12 cellular contexts compared by ENCODE assay signal in the genomic region with DNA sequence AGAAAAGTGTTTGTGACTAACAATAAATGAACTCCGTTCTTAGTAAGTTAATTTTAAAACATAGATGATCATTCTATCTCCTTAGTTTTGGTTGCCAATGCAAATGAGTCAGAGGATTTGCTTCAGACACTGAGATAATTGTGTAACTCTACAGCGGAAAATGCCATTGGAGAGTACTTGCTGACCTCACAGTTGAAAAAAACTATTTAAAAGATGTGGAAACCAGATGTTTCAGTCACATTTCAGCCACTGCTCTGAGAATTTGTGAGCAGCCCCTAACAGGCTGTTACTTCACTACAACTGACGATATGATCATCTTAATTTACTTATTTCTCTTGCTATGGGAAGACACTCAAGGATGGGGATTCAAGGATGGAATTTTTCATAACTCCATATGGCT. TPM values are rescaled to one million over a fixed set of nuclear protein-coding genes. Genes with fewer than 3 reads are reported as not detected.
DNase-seq lines count a peak whose midpoint lies in the region; ATAC-seq, FAIRE-seq and TF ChIP-seq lines count a peak whose summit lies in the region.
"Had no signal": no experiment of that assay in that cellular context is flagged by ENCODE, and none has a peak within 500 bp of the region (broad histone marks: within the 10 kb centered on the region; RNA-seq: fewer than 3 reads in every experiment).

TSS of gene TNFAIP6 (plus strand) at position 234 of the 400 bp plus-strand sequence. CDS start at position 309, 75 bp downstream.

- FAIRE-seq in H54 (lab: Jason Lieb, UNC) (peak; percentile 78), GM12891 (lab: Jason Lieb, UNC) (no peak)

- no peaks in the 10 kb centered on the region for H3K36me3 ChIP-seq in skeletal muscle tissue (ENCODE audit: control insufficient read depth in 3 of 3, insufficient read depth in 3 of 3, low read length in 3 of 3)
- no peaks in the 10 kb centered on the region for H3K36me3 ChIP-seq in CD4-positive, alpha-beta memory T cell (ENCODE audit: insufficient read depth, low read length)
- H3K36me3 ChIP-seq: upper lobe of left lung had no signal

- POLR2A ChIA-PET in HEK293T (lab: Yijun Ruan, JAX): no interaction called here
- POLR2A ChIA-PET in CD4-positive, alpha-beta memory T cell (lab: Charles Lee; ENCODE audit: partially characterized antibody): no interaction called here

- intact Hi-C loops in left ventricle myocardium superior (cut with micrococcal nuclease): no loop called here
- intact Hi-C loops in CD4-positive, alpha-beta memory T cell (cut with micrococcal nuclease): no loop called here

- no peaks in the 10 kb centered on the region for H3K27me3 ChIP-seq in skeletal muscle tissue (ENCODE audit: control insufficient read depth in 3 of 3, insufficient read depth in 3 of 3, low read length in 3 of 3)
- H3K27me3 ChIP-seq in CD4-positive, alpha-beta memory T cell (ENCODE audit: insufficient read depth, low read length): peaks cover 4% of the 10 kb centered on the region
- H3K27me3 ChIP-seq: upper lobe of left lung had no signal

- no peak within 1 kb of the TSS for H3K9ac ChIP-seq in skeletal muscle tissue (ENCODE audit: low read depth in 1 of 3, low read length in 3 of 3)

- no peak within 1 kb of the TSS for H3K27ac ChIP-seq in skeletal muscle tissue (ENCODE audit: low read depth, low read length)
- H3K27ac ChIP-seq in CD4-positive, alpha-beta memory T cell (ENCODE audit: low read depth, low read length): no peak within 1 kb of the TSS

- peaks cover 4 to 8% of the 10 kb centered on the region in 2 donors for H3K27me3 Mint-ChIP-seq in CD4-positive, alpha-beta memory T cell

- TF ChIP-seq POLR2A in H54 (IDR thresholded peaks at IDR 0.05; ENCODE audit: low read depth, low read length) (no peak), GM12891 (IDR thresholded peaks at IDR 0.05; ENCODE audit: low read depth, low read length) (no peak)

- H3K4me3 Mint-ChIP-seq in CD4-positive, alpha-beta memory T cell: no peak within 1 kb of the TSS
- H3K4me3 Mint-ChIP-seq: central memory CD8-positive, alpha-beta T cell; T-helper 1 cell treated with Interleukin-12 subunit alpha and Interleukin-12 subunit beta and Interleukin-4 antibody, amounts not matched to agents 30 μg/mL and 1 μg/mL, for 36 hours had no signal

- peak within 1 kb of the TSS; percentile 37 for H3K4me3 ChIP-seq in WI38 (ENCODE audit: low read depth, low read length)
- H3K4me3 ChIP-seq in skeletal muscle tissue (ENCODE audit: low read length in 3 of 3): no peak within 1 kb of the TSS
- H3K4me3 ChIP-seq in CD4-positive, alpha-beta memory T cell (ENCODE audit: low read length in 2 of 2): no peak within 1 kb of the TSS

- H3K9me3 Mint-ChIP-seq in CD4-positive, alpha-beta memory T cell: peaks cover 0 to 2% (median 0%) of the 10 kb centered on the region in 8 donors
- H3K9me3 Mint-ChIP-seq: central memory CD8-positive, alpha-beta T cell; T-helper 1 cell treated with Interleukin-12 subunit alpha and Interleukin-12 subunit beta and Interleukin-4 antibody, amounts not matched to agents 30 μg/mL and 1 μg/mL, for 36 hours had no signal

- H3K9me3 ChIP-seq in skeletal muscle tissue (ENCODE audit: control insufficient read depth in 3 of 3, low read length in 3 of 3): no peaks in the 10 kb centered on the region
- no peaks in the 10 kb centered on the region for H3K9me3 ChIP-seq in CD4-positive, alpha-beta memory T cell (ENCODE audit: control insufficient read depth in 1 of 2, low read length in 2 of 2)
- H3K9me3 ChIP-seq: upper lobe of left lung had no signal

- no peak for TF ChIP-seq CTCF in WI38 (IDR thresholded peaks at IDR 0.05; ENCODE audit: low read depth, low read length)

- H3K4me1 ChIP-seq in skeletal muscle tissue (ENCODE audit: control insufficient read depth in 3 of 3, insufficient read depth in 3 of 3, low read length in 3 of 3): no peaks in the 10 kb centered on the region
- no peaks in the 10 kb centered on the region for H3K4me1 ChIP-seq in CD4-positive, alpha-beta memory T cell (ENCODE audit: insufficient read depth, low read length)

- H3K4me1 Mint-ChIP-seq in CD4-positive, alpha-beta memory T cell: no peaks in the 10 kb centered on the region
- H3K4me1 Mint-ChIP-seq: central memory CD8-positive, alpha-beta T cell had no signal

- no peak within 1 kb of the TSS for H3K27ac Mint-ChIP-seq in CD4-positive, alpha-beta memory T cell
- H3K27ac Mint-ChIP-seq: T-helper 1 cell treated with Interleukin-12 subunit alpha and Interleukin-12 subunit beta and Interleukin-4 antibody, amounts not matched to agents 30 μg/mL and 1 μg/mL, for 36 hours had no signal

- CTCF ChIA-PET in HEK293T (lab: Yijun Ruan, JAX): no interaction called here
- CTCF ChIA-PET in CD4-positive, alpha-beta memory T cell (lab: Charles Lee; ENCODE audit: partially characterized antibody): no interaction called here

- H3K36me3 Mint-ChIP-seq in CD4-positive, alpha-beta memory T cell: no peaks in the 10 kb centered on the region

- peak; percentile 91 for ATAC-seq in left ventricle myocardium superior
- ATAC-seq in HG03139 (IDR thresholded peaks at IDR 0.05; ENCODE audit: unreplicated experiment): no peak

- DNase-seq in H54 (ENCODE audit: insufficient read length, low spot score): no peak
- no peak for DNase-seq in left ventricle myocardium superior
- no peak for DNase-seq in HEK293T (ENCODE audit: extremely low spot score)
- DNase-seq in CD4-positive, alpha-beta memory T cell: no peak
- DNase-seq in GM12891 (ENCODE audit: insufficient read length, low spot score): no peak
- DNase-seq: upper lobe of left lung had no signal

TF ChIP-seq in HEK293T, 16 proteins besides CTCF, POLR2A, EP300 and RAD21:
- TF ChIP-seq FOXM1 (IDR thresholded peaks at IDR 0.05; ENCODE audit: borderline replicate concordance) (no peak), HDGF (IDR thresholded peaks at IDR 0.05; ENCODE audit: borderline replicate concordance) (no peak), L3MBTL2 (conservative IDR thresholded peaks at IDR 0.05) (no peak), CTBP1 (IDR thresholded peaks at IDR 0.05; ENCODE audit: borderline replicate concordance) (no peak), ARNT (IDR thresholded peaks at IDR 0.05) (no peak), FOXA1 (IDR thresholded peaks at IDR 0.05) (no peak)

TF ChIP-seq in GM12891, 5 proteins besides CTCF, POLR2A, EP300 and RAD21:
- TF ChIP-seq SPI1 (IDR thresholded peaks at IDR 0.05; ENCODE audit: low read depth, low read length): no peak
- TF ChIP-seq PAX5 (IDR thresholded peaks at IDR 0.05; ENCODE audit: insufficient read depth, low read length, severe bottlenecking): no peak
- no peak for TF ChIP-seq TAF1 (IDR thresholded peaks at IDR 0.05; ENCODE audit: low read depth, low read length)
- no peak for TF ChIP-seq POLR2AphosphoS5 (IDR thresholded peaks at IDR 0.05; ENCODE audit: low read depth, low read length)
- no peak for TF ChIP-seq POU2F2 (IDR thresholded peaks at IDR 0.05; ENCODE audit: low read depth, low read length)

RNA-seq across cellular contexts. Expression of gene TNFAIP6, which starts in this region (rescaled TPM):
- total RNA-seq in left ventricle myocardium superior (2.4 TPM), skeletal muscle tissue (13.0 TPM)
- not detected for total RNA-seq in CD4-positive, alpha-beta memory T cell
- polyA plus RNA-seq in CD4-positive, alpha-beta memory T cell: not detected
- polyA plus RNA-seq in GM12891 (2012; ENCODE audit: low read depth, missing spikeins): 0.80 TPM
- total RNA-seq: HT-29 had no signal
